In the genomic region with DNA sequence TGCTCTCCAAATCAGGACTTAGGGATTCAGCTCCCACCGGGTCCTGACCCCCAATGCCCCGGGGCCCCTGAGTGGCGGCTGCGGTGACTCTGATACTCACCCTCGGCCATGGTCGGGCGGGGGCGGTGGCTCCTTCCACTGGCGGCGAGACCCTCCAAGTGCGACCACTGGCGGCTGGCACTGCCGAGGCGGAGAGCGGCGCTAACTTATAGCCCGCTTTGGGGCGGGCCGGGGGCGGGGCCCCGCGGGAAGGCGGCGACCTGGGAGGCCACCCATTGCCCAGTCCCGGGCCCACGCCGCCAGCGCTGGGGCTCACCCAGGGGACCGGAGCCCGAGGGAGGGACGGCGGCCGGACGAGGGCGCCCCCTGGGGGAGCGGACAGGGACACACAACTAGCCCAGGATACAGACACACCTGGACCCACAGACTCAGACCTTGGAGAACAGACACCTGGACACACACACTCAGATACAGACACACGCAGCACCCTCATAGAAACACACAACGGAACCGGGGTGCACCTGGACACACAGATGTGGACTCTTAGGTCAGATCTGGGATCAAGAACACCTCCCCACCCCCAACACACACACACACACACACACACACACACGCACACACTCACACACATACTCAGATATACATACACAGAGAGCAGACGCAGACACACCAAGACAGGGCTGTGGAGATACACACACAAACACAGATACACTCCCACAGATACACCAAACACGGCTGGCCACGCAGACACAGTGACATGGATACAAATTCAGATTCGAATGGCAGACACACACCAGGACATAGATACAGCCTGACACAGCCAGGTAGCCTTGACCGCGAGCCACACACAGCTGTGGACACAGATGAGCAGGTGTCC, we compare ENCODE assay signal across 1 cellular context.
A peak's percentile ranks its signal among the peaks of the same experiment; 100 is the strongest.
TF ChIP-seq lines count a peak whose summit lies in the region.

Gene TGM2 (minus strand): TSS at position 182 of the 877 bp plus-strand sequence. CDS start 72 bp downstream, at position 110.

TF ChIP-seq in K562, 482 proteins besides CTCF, POLR2A, EP300 and RAD21 (continued from another document and continues in another):
- TF ChIP-seq E4F1 (CRISPR knock-in tag; IDR thresholded peaks at IDR 0.05; ENCODE audit: borderline replicate concordance): no peak
- TF ChIP-seq ZNF311 (CRISPR knock-in tag; IDR thresholded peaks at IDR 0.05): no peak
- peak; percentile 39; the same call in 1 of the 2 replicates for TF ChIP-seq EP400 (IDR thresholded peaks at IDR 0.05)
- no peak for TF ChIP-seq JUN (IDR thresholded peaks at IDR 0.05; ENCODE audit: borderline replicate concordance, low read depth, low read length)
- no peak for TF ChIP-seq JUN (CRISPR knock-in tag; IDR thresholded peaks at IDR 0.05; ENCODE audit: borderline replicate concordance)
- no peak for TF ChIP-seq U2AF2 (optimal IDR thresholded peaks at IDR 0.05; ENCODE audit: low read depth, low read length)
- no peak for TF ChIP-seq ZBTB33 (CRISPR knock-in tag; IDR thresholded peaks at IDR 0.05)
- TF ChIP-seq CTBP1 (IDR thresholded peaks at IDR 0.05; ENCODE audit: borderline replicate concordance): peak; percentile 77; the same call in 1 of the 2 replicates
- TF ChIP-seq BRD4 (IDR thresholded peaks at IDR 0.05): no peak
- TF ChIP-seq, protein P1, sequence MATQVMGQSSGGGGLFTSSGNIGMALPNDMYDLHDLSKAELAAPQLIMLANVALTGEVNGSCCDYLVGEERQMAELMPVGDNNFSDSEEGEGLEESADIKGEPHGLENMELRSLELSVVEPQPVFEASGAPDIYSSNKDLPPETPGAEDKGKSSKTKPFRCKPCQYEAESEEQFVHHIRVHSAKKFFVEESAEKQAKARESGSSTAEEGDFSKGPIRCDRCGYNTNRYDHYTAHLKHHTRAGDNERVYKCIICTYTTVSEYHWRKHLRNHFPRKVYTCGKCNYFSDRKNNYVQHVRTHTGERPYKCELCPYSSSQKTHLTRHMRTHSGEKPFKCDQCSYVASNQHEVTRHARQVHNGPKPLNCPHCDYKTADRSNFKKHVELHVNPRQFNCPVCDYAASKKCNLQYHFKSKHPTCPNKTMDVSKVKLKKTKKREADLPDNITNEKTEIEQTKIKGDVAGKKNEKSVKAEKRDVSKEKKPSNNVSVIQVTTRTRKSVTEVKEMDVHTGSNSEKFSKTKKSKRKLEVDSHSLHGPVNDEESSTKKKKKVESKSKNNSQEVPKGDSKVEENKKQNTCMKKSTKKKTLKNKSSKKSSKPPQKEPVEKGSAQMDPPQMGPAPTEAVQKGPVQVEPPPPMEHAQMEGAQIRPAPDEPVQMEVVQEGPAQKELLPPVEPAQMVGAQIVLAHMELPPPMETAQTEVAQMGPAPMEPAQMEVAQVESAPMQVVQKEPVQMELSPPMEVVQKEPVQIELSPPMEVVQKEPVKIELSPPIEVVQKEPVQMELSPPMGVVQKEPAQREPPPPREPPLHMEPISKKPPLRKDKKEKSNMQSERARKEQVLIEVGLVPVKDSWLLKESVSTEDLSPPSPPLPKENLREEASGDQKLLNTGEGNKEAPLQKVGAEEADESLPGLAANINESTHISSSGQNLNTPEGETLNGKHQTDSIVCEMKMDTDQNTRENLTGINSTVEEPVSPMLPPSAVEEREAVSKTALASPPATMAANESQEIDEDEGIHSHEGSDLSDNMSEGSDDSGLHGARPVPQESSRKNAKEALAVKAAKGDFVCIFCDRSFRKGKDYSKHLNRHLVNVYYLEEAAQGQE (CRISPR knock-in tag; IDR thresholded peaks at IDR 0.05; ENCODE audit: low read depth): no peak
- no peak for TF ChIP-seq ZZZ3 (IDR thresholded peaks at IDR 0.05)
- TF ChIP-seq ZNF668 (CRISPR knock-in tag; IDR thresholded peaks at IDR 0.05): no peak
- no peak for TF ChIP-seq RFX5 (IDR thresholded peaks at IDR 0.05; ENCODE audit: low read depth, low read length)
- TF ChIP-seq, protein P2, sequence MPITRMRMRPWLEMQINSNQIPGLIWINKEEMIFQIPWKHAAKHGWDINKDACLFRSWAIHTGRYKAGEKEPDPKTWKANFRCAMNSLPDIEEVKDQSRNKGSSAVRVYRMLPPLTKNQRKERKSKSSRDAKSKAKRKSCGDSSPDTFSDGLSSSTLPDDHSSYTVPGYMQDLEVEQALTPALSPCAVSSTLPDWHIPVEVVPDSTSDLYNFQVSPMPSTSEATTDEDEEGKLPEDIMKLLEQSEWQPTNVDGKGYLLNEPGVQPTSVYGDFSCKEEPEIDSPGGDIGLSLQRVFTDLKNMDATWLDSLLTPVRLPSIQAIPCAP (CRISPR knock-in tag; IDR thresholded peaks at IDR 0.05; ENCODE audit: borderline replicate concordance): no peak
- TF ChIP-seq ZNF12 (CRISPR knock-in tag; IDR thresholded peaks at IDR 0.05): no peak
- no peak for TF ChIP-seq SRSF1 (IDR thresholded peaks at IDR 0.05; ENCODE audit: low read depth, low read length)
- peak; percentile 37 for TF ChIP-seq NEUROD1 (IDR thresholded peaks at IDR 0.05; ENCODE audit: borderline replicate concordance, low read depth, low read length, partially characterized antibody)
- no peak for TF ChIP-seq SNAPC5 (CRISPR knock-in tag; IDR thresholded peaks at IDR 0.05)
- TF ChIP-seq CREB1 (IDR thresholded peaks at IDR 0.05): no peak
- peak; percentile 45; the same call in 1 of the 2 replicates for TF ChIP-seq CREB1 (CRISPR knock-in tag; IDR thresholded peaks at IDR 0.05)
- TF ChIP-seq ZNF449 (CRISPR knock-in tag; IDR thresholded peaks at IDR 0.05): no peak
- TF ChIP-seq MYC (IDR thresholded peaks at IDR 0.05; ENCODE audit: low read depth, low read length): peak; percentile 40; the same call in 1 of the 2 replicates
- no peak for TF ChIP-seq MYC (CRISPR knock-in tag; IDR thresholded peaks at IDR 0.05; ENCODE audit: borderline replicate concordance, low read depth)
- TF ChIP-seq POLR2B (IDR thresholded peaks at IDR 0.05; ENCODE audit: low read depth, partially characterized antibody): peak; percentile 20
- TF ChIP-seq SRSF7 (optimal IDR thresholded peaks at IDR 0.05; ENCODE audit: low read depth, low read length): no peak
- no peak for TF ChIP-seq GTF2A2 (tag; IDR thresholded peaks at IDR 0.05)
- TF ChIP-seq, protein P3, sequence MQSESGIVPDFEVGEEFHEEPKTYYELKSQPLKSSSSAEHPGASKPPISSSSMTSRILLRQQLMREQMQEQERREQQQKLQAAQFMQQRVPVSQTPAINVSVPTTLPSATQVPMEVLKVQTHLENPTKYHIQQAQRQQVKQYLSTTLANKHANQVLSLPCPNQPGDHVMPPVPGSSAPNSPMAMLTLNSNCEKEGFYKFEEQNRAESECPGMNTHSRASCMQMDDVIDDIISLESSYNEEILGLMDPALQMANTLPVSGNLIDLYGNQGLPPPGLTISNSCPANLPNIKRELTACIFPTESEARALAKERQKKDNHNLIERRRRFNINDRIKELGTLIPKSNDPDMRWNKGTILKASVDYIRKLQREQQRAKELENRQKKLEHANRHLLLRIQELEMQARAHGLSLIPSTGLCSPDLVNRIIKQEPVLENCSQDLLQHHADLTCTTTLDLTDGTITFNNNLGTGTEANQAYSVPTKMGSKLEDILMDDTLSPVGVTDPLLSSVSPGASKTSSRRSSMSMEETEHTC (IDR thresholded peaks at IDR 0.05): no peak
- TF ChIP-seq, protein P4, sequence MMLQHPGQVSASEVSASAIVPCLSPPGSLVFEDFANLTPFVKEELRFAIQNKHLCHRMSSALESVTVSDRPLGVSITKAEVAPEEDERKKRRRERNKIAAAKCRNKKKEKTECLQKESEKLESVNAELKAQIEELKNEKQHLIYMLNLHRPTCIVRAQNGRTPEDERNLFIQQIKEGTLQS (IDR thresholded peaks at IDR 0.05): no peak
- TF ChIP-seq, protein P4 (CRISPR knock-in tag; conservative IDR thresholded peaks at IDR 0.05): 0 out of 2 replicates have a peak, but pooled peaks have one; percentile 38
- TF ChIP-seq BACH1 (tag; IDR thresholded peaks at IDR 0.05): no peak
- no peak for TF ChIP-seq ZSCAN29 (IDR thresholded peaks at IDR 0.05)
- TF ChIP-seq, protein P5, sequence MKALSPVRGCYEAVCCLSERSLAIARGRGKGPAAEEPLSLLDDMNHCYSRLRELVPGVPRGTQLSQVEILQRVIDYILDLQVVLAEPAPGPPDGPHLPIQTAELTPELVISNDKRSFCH (CRISPR knock-in tag; IDR thresholded peaks at IDR 0.05): no peak
- TF ChIP-seq, protein P5 (tag; IDR thresholded peaks at IDR 0.05): no peak
- no peak for TF ChIP-seq CEBPG (CRISPR knock-in tag; IDR thresholded peaks at IDR 0.05)
- no peak for TF ChIP-seq CEBPG (tag; conservative IDR thresholded peaks at IDR 0.05 in 1 of 2, IDR thresholded peaks at IDR 0.05 in 1 of 2)
- no peak for TF ChIP-seq RHOXF2B (CRISPR knock-in tag; conservative IDR thresholded peaks at IDR 0.05)
- TF ChIP-seq RFX7 (CRISPR knock-in tag; IDR thresholded peaks at IDR 0.05): no peak
- no peak for TF ChIP-seq NFYB (IDR thresholded peaks at IDR 0.05; ENCODE audit: extremely low read depth, insufficient read length)
- TF ChIP-seq, protein P6, sequence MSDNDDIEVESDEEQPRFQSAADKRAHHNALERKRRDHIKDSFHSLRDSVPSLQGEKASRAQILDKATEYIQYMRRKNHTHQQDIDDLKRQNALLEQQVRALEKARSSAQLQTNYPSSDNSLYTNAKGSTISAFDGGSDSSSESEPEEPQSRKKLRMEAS (CRISPR knock-in tag; IDR thresholded peaks at IDR 0.05): no peak; the same call in none of the 2 replicates
- no peak for TF ChIP-seq TSC22D4 (tag; IDR thresholded peaks at IDR 0.05)
- TF ChIP-seq TCFL5 (CRISPR knock-in tag; conservative IDR thresholded peaks at IDR 0.05): no peak
- no peak for TF ChIP-seq CGGBP1 (CRISPR knock-in tag; IDR thresholded peaks at IDR 0.05)
- no peak for TF ChIP-seq JUND (IDR thresholded peaks at IDR 0.05; ENCODE audit: borderline replicate concordance, low read depth, low read length)
- no peak; the same call in 1 of the 3 replicates for TF ChIP-seq JUND (tag; IDR thresholded peaks at IDR 0.05; ENCODE audit: borderline replicate concordance, low read depth, low read length)
- no peak for TF ChIP-seq IRF2 (CRISPR knock-in tag; IDR thresholded peaks at IDR 0.05)
- TF ChIP-seq ZNF785 (CRISPR knock-in tag; IDR thresholded peaks at IDR 0.05): no peak
- no peak for TF ChIP-seq SPI1 (IDR thresholded peaks at IDR 0.05; ENCODE audit: borderline replicate concordance, low read depth, low read length)
- no peak for TF ChIP-seq ZNF696 (CRISPR knock-in tag; conservative IDR thresholded peaks at IDR 0.05)
- TF ChIP-seq THRAP3 (IDR thresholded peaks at IDR 0.05; ENCODE audit: borderline replicate concordance): no peak
- TF ChIP-seq CHD4 (IDR thresholded peaks at IDR 0.05; ENCODE audit: insufficient read depth, insufficient replicate concordance, low read depth, low read length, poor library complexity, severe bottlenecking): no peak
- TF ChIP-seq FOSL1 (tag; conservative IDR thresholded peaks at IDR 0.05): no peak; the same call in 1 of the 2 replicates
- TF ChIP-seq NFATC3 (IDR thresholded peaks at IDR 0.05): no peak
- no peak for TF ChIP-seq PRPF4 (IDR thresholded peaks at IDR 0.05; ENCODE audit: insufficient read depth, low read depth, low read length, poor library complexity, severe bottlenecking)
- TF ChIP-seq KAT2B (IDR thresholded peaks at IDR 0.05; ENCODE audit: low read depth, low read length): no peak
